1 cellular context compared by ENCODE assay signal in genomic region chr17:47894498-47895253, GRCh38.
TF ChIP-seq lines count a peak whose summit lies in the region.

No MANE protein-coding gene starts in this region.

TF ChIP-seq in WTC11, 78 proteins besides CTCF, POLR2A, EP300 and RAD21 (continued from another document):
- no peak for TF ChIP-seq KAT7 (CRISPR knock-in tag; IDR thresholded peaks at IDR 0.05; ENCODE audit: borderline replicate concordance)
- no peak for TF ChIP-seq ELF4 (CRISPR knock-in tag; IDR thresholded peaks at IDR 0.05; ENCODE audit: low read depth)
- no peak for TF ChIP-seq E2F5 (CRISPR knock-in tag; IDR thresholded peaks at IDR 0.05)
- no peak for TF ChIP-seq ARID4B (CRISPR knock-in tag; IDR thresholded peaks at IDR 0.05; ENCODE audit: borderline replicate concordance)
- no peak for TF ChIP-seq TP53 (CRISPR knock-in tag; IDR thresholded peaks at IDR 0.05)
- TF ChIP-seq JUN (CRISPR knock-in tag; IDR thresholded peaks at IDR 0.05): no peak
- no peak for TF ChIP-seq IRF1 (CRISPR knock-in tag; IDR thresholded peaks at IDR 0.05)
- TF ChIP-seq GTF2I (CRISPR knock-in tag; conservative IDR thresholded peaks at IDR 0.05): no peak
- no peak for TF ChIP-seq PRDM15 (CRISPR knock-in tag; IDR thresholded peaks at IDR 0.05)
- TF ChIP-seq ATF1 (CRISPR knock-in tag; IDR thresholded peaks at IDR 0.05): no peak
- TF ChIP-seq RORB (CRISPR knock-in tag; IDR thresholded peaks at IDR 0.05): no peak
- no peak for TF ChIP-seq HMGA2 (CRISPR knock-in tag; IDR thresholded peaks at IDR 0.05)
- TF ChIP-seq MXD4 (CRISPR knock-in tag; IDR thresholded peaks at IDR 0.05; ENCODE audit: borderline replicate concordance): no peak
- no peak for TF ChIP-seq ETV6 (CRISPR knock-in tag; IDR thresholded peaks at IDR 0.05)
